ENCODE assay signal across 17 cellular contexts in the genomic region with DNA sequence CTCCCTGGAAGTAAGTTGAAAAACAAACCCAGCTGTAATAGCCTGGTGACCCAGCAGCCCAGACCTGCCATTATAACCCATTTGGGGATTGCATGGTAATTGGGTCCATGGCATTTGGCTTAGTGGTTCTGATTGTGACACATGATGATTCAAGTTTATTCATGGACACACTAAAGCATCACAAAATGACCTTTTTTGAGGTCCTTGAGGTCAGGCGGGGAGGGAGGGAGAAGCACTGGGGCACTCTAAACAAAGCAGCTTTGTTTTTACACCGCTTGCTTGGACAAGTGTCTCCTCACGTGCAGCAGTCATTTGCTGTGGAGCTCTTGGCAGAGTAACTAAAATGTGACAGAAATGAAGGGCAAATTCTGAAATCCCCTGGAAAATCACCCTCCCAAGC.
DNase-seq lines count a peak whose midpoint lies in the region; ATAC-seq and TF ChIP-seq lines count a peak whose summit lies in the region.
"Had no signal": no experiment of that assay in that cellular context is flagged by ENCODE, and none has a peak within 500 bp of the region (broad histone marks: within the 10 kb centered on the region; RNA-seq: fewer than 3 reads in every experiment).

No MANE protein-coding gene starts in this region.

- no peak for ATAC-seq in GM21360 (IDR thresholded peaks at IDR 0.05; ENCODE audit: unreplicated experiment)
- ATAC-seq: left cardiac atrium had no signal

- intact Hi-C loops in posterior cingulate gyrus (cut with DNase I), result loop anchor here (10.0 kb wide), 1 partner anchor 52 kb away; no protein-coding TSS in a partner anchor

- in situ Hi-C loops in SK-MEL-5 (cut with HindIII; ENCODE audit: low pct_unique_long_range_greater_than_20kb, low sequenced_read_pairs) (no loop called here), GM13976 (cut with MboI; ENCODE audit: low sequenced_read_pairs, unreplicated experiment) (no loop called here)

- DNase-seq in Ammon's horn (ENCODE audit: low spot score) (peak; percentile 82), SK-MEL-5 (ENCODE audit: low read depth, low spot score) (peak; percentile 91), inferior parietal cortex (ENCODE audit: extremely low spot score) (peak; percentile 73), posterior cingulate gyrus (peak in 7 of 10 donors; percentile 29 to 90 (median 66)), iPS-NIHi7 (ENCODE audit: extremely low spot score) (no peak), GM13976 (ENCODE audit: low spot score) (no peak)
- DNase-seq in stimulated activated CD4-positive, alpha-beta T cell treated with anti-CD3 and anti-CD28 coated beads, Interleukin-2, amount 100 ng/mL, for 24 hours, result no peak
- DNase-seq: activated effector memory CD4-positive, alpha-beta T cell treated with anti-CD3 and anti-CD28 coated beads, Interleukin-2, amount 50 U/mL, for 16 hours; left cardiac atrium; NCI-H187; NCI-H226; NCI-H82; nephron progenitor cell; retina; SHP77 treated with DMSO at 0.1 percent for 48 hours; stimulated activated CD8-positive, alpha-beta memory T cell treated with anti-CD3 and anti-CD28 coated beads, Interleukin-4, amount 100 ng/mL, for 48 hours had no signal

- TF ChIP-seq CTCF in GM13976 (IDR thresholded peaks at IDR 0.05; ENCODE audit: borderline replicate concordance, control extremely low read depth, extremely low read depth, insufficient read depth, missing control alignments), result no peak

Comparison
In these comparisons a context has a peak if more than half of its experiments do, and no peak if none do; other contexts are left out.
1. DNase-seq: peak in Ammon's horn (single experiment), SK-MEL-5 (single experiment), inferior parietal cortex (single experiment) and posterior cingulate gyrus (7 of 10); none in stimulated activated CD4-positive, alpha-beta T cell treated with anti-CD3 and anti-CD28 coated beads, Interleukin-2, amount 100 ng/mL, for 24 hours (0 of 2), iPS-NIHi7 (single experiment) and GM13976 (single experiment).